In genomic region chr20:38991814-38992593, GRCh38 we compare ENCODE assay signal across 1 cellular context.
TF ChIP-seq lines count a peak whose summit lies in the region.

No MANE protein-coding gene starts in this region.

TF ChIP-seq in WTC11, 78 proteins besides CTCF, POLR2A, EP300 and RAD21 (continued from another document):
- no peak for TF ChIP-seq PRDM15 (CRISPR knock-in tag; IDR thresholded peaks at IDR 0.05)
